17 cellular contexts compared by ENCODE assay signal in genomic region chr3:69817988-69818387, GRCh38.
DNase-seq lines count a peak whose midpoint lies in the region; ATAC-seq lines count a peak whose summit lies in the region.
"Had no signal": no experiment of that assay in that cellular context is flagged by ENCODE, and none has a peak within 500 bp of the region (broad histone marks: within the 10 kb centered on the region; RNA-seq: fewer than 3 reads in every experiment).

No MANE protein-coding gene starts in this region.

- intact Hi-C loops in left ventricle myocardium superior (cut with micrococcal nuclease): no loop called here

- peak; percentile 38 for DNase-seq in SIG-M5 treated with dmso at 0.1 percent for 504 hours (lab: John Stamatoyannopoulos, UW; ENCODE audit: unreplicated experiment)
- no peak for DNase-seq in SIG-M5 (lab: John Stamatoyannopoulos, UW)
- DNase-seq in CD1c-positive myeloid dendritic cell (ENCODE audit: extremely low spot score): peak; percentile 35
- DNase-seq in NOMO-1 treated with DMSO at 0.1 percent for 48 hours (lab: John Stamatoyannopoulos, UW; ENCODE audit: unreplicated experiment): peak; percentile 67
- DNase-seq in left ventricle myocardium superior: no peak
- DNase-seq in SW 1271 (lab: John Stamatoyannopoulos, UW): no peak
- no peak for DNase-seq in NCI-H146 (lab: John Stamatoyannopoulos, UW)
- DNase-seq: Calu3; DMS153; DND-41; NCI-H1694; NCI-H2029 treated with DMSO at 0.1 percent for 48 hours; NCI-H446 treated with DMSO at 0.1 percent for 48 hours; NCI-H526; NCI-H82; NK-92 treated with Interleukin-12 subunit alpha and Interleukin-12 subunit beta, amount 100 ng/mL, for 24 hours; PC-3 had no signal

- ATAC-seq in left ventricle myocardium superior: peak; percentile 75
- ATAC-seq: PC-3 had no signal

Comparison
In these comparisons a context has a peak if more than half of its experiments do, and no peak if none do; other contexts are left out.
1. DNase-seq: peak in SIG-M5 treated with dmso at 0.1 percent for 504 hours (single experiment), CD1c-positive myeloid dendritic cell (single experiment) and NOMO-1 treated with DMSO at 0.1 percent for 48 hours (single experiment); none in SIG-M5 (single experiment), left ventricle myocardium superior (single experiment), SW 1271 (0 of 2) and NCI-H146 (single experiment).